Comparison of ENCODE assay signal across 17 cellular contexts in the genomic region with DNA sequence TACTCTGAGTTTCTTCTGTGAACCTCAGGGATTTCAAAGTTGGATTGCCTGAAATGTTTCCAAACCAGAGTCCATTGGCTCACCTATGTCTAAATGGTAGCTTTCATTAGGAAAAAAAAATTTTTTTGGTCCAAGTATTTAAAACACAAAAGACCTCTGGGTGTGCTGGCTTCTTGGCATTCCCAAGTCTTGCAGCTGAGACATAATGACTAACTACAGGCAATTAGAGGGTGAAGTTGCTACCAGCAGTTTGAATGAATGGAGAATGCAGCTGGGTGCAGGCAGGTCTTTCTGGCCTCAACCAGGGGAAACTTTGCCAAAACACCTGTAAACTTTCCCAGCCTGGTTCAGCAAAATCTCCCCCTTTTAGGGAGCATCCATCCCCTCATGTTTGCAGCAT.
DNase-seq lines count a peak whose midpoint lies in the region; ATAC-seq and TF ChIP-seq lines count a peak whose summit lies in the region.
"Had no signal": no experiment of that assay in that cellular context is flagged by ENCODE, and none has a peak within 500 bp of the region (broad histone marks: within the 10 kb centered on the region; RNA-seq: fewer than 3 reads in every experiment).

No MANE protein-coding gene starts in this region.

- H3K79me2 ChIP-seq in PC-3 (ENCODE audit: low read length) = no peaks in the 10 kb centered on the region

- H3K4me2 ChIP-seq in PC-3 (ENCODE audit: low read length) (peak overlapping the region; percentile 65), mesenchymal stem cell (ENCODE audit: low read length, poor library complexity, severe bottlenecking) (peak overlapping the region; percentile 10)

- TF ChIP-seq CTCF in PC-3 (conservative IDR thresholded peaks at IDR 0.05; ENCODE audit: low read depth, low read length) (no peak), epithelial cell of esophagus (IDR thresholded peaks at IDR 0.05; ENCODE audit: insufficient read depth, low read depth, low read length, missing control alignments) (no peak)

- H3F3A ChIP-seq in PC-3 (ENCODE audit: low read length, unreplicated experiment) = no peaks in the 10 kb centered on the region

- H3K9me2 ChIP-seq in PC-3 (replicated peaks; ENCODE audit: low read length) = no peaks in the 10 kb centered on the region

- H4K91ac ChIP-seq in mesenchymal stem cell (ENCODE audit: low read length) = no peak overlapping the region

- intact Hi-C loops in PC-3 (cut with micrococcal nuclease) = no loop called here

- H3K36me3 Mint-ChIP-seq in activated T-helper 17 cell treated with anti-CD3 and anti-CD28 coated beads, Interleukin-2, amount 50 U/mL, for 72 hours (ENCODE audit: low read depth) = no peaks in the 10 kb centered on the region

- H3K4me3 ChIP-seq in PC-3 (ENCODE audit: low read length) (no peak overlapping the region), epithelial cell of esophagus (ENCODE audit: low read length) (no peak overlapping the region), mesenchymal stem cell (ENCODE audit: insufficient read depth in 1 of 2, low read depth in 1 of 2, low read length in 2 of 2) (no peak overlapping the region)
- H3K4me3 ChIP-seq: MG63, SJSA1 had no signal

- no peak overlapping the region for H3K4me3 Mint-ChIP-seq in activated T-helper 17 cell treated with anti-CD3 and anti-CD28 coated beads, Interleukin-2, amount 50 U/mL, for 72 hours
- H3K4me3 Mint-ChIP-seq: CD4-positive, alpha-beta T cell had no signal

- DNase-seq in PC-3 (peak; percentile 32), epithelial cell of esophagus (ENCODE audit: low read depth) (peak; percentile 25), mesenchymal stem cell (no peak), renal cortical epithelial cell (ENCODE audit: low read depth) (peak; percentile 98), DMS53 treated with DMSO at 0.1 percent for 48 hours (lab: John Stamatoyannopoulos, UW; ENCODE audit: unreplicated experiment) (no peak)
- DNase-seq: CD4-positive, alpha-beta T cell; GDM1; MG63; NCI-H1417 treated with DMSO at 0.1 percent for 48 hours; NCI-H187; NCI-H446; NCI-H526; OCI-M1 had no signal

- no peak overlapping the region for H2AK5ac ChIP-seq in mesenchymal stem cell (ENCODE audit: low read length, severe bottlenecking)

- H3K9me3 ChIP-seq in PC-3 (ENCODE audit: low read length) (no peaks in the 10 kb centered on the region), mesenchymal stem cell (ENCODE audit: control insufficient read depth, low read length) (no peaks in the 10 kb centered on the region)
- H3K9me3 ChIP-seq: MG63, SJSA1 had no signal

- no peak overlapping the region for H3K27ac Mint-ChIP-seq in activated T-helper 17 cell treated with anti-CD3 and anti-CD28 coated beads, Interleukin-2, amount 50 U/mL, for 72 hours
- H3K27ac Mint-ChIP-seq: CD4-positive, alpha-beta T cell had no signal

- H2AFZ ChIP-seq in PC-3 (ENCODE audit: low read length) (no peak overlapping the region), mesenchymal stem cell (ENCODE audit: low read depth, low read length) (no peak overlapping the region)

- H3K27ac ChIP-seq in PC-3 (ENCODE audit: low read length) (peak overlapping the region; percentile 80), mesenchymal stem cell (ENCODE audit: low read length, poor library complexity, severe bottlenecking) (peak overlapping the region; percentile 88)
- H3K27ac ChIP-seq: SJSA1 had no signal

- peaks cover 22% of the 10 kb centered on the region for H3K4me1 ChIP-seq in PC-3 (ENCODE audit: insufficient read depth, low read length)
- peaks cover 8% of the 10 kb centered on the region for H3K4me1 ChIP-seq in mesenchymal stem cell (ENCODE audit: control insufficient read depth, insufficient read depth, low read depth, low read length)

- CTCF ChIA-PET in PC-3 (lab: Charles Lee) = no interaction called here

- H3K23ac ChIP-seq in mesenchymal stem cell (ENCODE audit: low read length in 2 of 2) = no peak overlapping the region

- H2BK12ac ChIP-seq in mesenchymal stem cell (ENCODE audit: low read length in 2 of 2) = no peak overlapping the region

- peaks cover 15% of the 10 kb centered on the region for H3K27me3 Mint-ChIP-seq in activated T-helper 17 cell treated with anti-CD3 and anti-CD28 coated beads, Interleukin-2, amount 50 U/mL, for 72 hours

- POLR2A ChIA-PET in PC-3 (lab: Charles Lee; ENCODE audit: unreplicated experiment) = no interaction called here

- H4K20me1 ChIP-seq in PC-3 (ENCODE audit: low read length) = no peaks in the 10 kb centered on the region

- no peak overlapping the region for H2BK15ac ChIP-seq in mesenchymal stem cell (ENCODE audit: low read depth, poor library complexity, severe bottlenecking)

- H4K8ac ChIP-seq in mesenchymal stem cell (ENCODE audit: low read length) = no peak overlapping the region

- H3K79me1 ChIP-seq in mesenchymal stem cell (replicated peaks; ENCODE audit: low read length, poor library complexity, severe bottlenecking) = no peaks in the 10 kb centered on the region

- no peak overlapping the region for H3K4ac ChIP-seq in mesenchymal stem cell (ENCODE audit: low read depth in 1 of 2, low read length in 2 of 2)

- H3K4me1 Mint-ChIP-seq in activated T-helper 17 cell treated with anti-CD3 and anti-CD28 coated beads, Interleukin-2, amount 50 U/mL, for 72 hours = no peaks in the 10 kb centered on the region

- H3K27me3 ChIP-seq in PC-3 (ENCODE audit: low read length) (no peaks in the 10 kb centered on the region), mesenchymal stem cell (ENCODE audit: control insufficient read depth in 1 of 2, insufficient read depth in 1 of 2, low read length in 2 of 2) (no peaks in the 10 kb centered on the region)
- H3K27me3 ChIP-seq: MG63, SJSA1 had no signal

- BruUV-seq in PC-3 (replicated peaks; lab: Mats Ljungman, UMichigan) = no TSS peak

- ATAC-seq in PC-3 = no peak
- ATAC-seq in GM21423 (IDR thresholded peaks at IDR 0.05; ENCODE audit: unreplicated experiment) = no peak
- no peak for ATAC-seq in activated T-helper 17 cell treated with anti-CD3 and anti-CD28 coated beads, Interleukin-2, amount 50 U/mL, for 72 hours (replicated peaks)
- ATAC-seq: Right ventricle myocardium inferior had no signal

- H3K14ac ChIP-seq in mesenchymal stem cell (ENCODE audit: low read length in 2 of 2) = no peak overlapping the region

- H3K18ac ChIP-seq in mesenchymal stem cell (ENCODE audit: low read depth in 1 of 2, low read length in 2 of 2) = no peak overlapping the region

- H3K36me3 ChIP-seq in PC-3 (ENCODE audit: low read depth, low read length) = no peaks in the 10 kb centered on the region
- H3K36me3 ChIP-seq in mesenchymal stem cell (ENCODE audit: control insufficient read depth in 1 of 2, insufficient read depth in 2 of 2, low read depth in 1 of 2, low read length in 2 of 2) = no peaks in the 10 kb centered on the region
- H3K36me3 ChIP-seq: MG63, SJSA1 had no signal

- peaks cover 5% of the 10 kb centered on the region for H3K9me3 Mint-ChIP-seq in activated T-helper 17 cell treated with anti-CD3 and anti-CD28 coated beads, Interleukin-2, amount 50 U/mL, for 72 hours

- no peak overlapping the region for H2BK5ac ChIP-seq in mesenchymal stem cell (ENCODE audit: low read depth, low read length, poor library complexity, severe bottlenecking)

- no peak overlapping the region for H2BK120ac ChIP-seq in mesenchymal stem cell (ENCODE audit: low read depth, low read length)

- H3K9ac ChIP-seq in PC-3 (ENCODE audit: low read length) = no peak overlapping the region
- no peak overlapping the region for H3K9ac ChIP-seq in mesenchymal stem cell (ENCODE audit: low read length)

Comparison
In these comparisons a context has a peak if more than half of its experiments do, and no peak if none do; other contexts are left out.
1. DNase-seq: peak in PC-3 (single experiment), epithelial cell of esophagus (single experiment) and renal cortical epithelial cell (single experiment); none in mesenchymal stem cell (single experiment) and DMS53 treated with DMSO at 0.1 percent for 48 hours (single experiment).